22 cellular contexts compared by ENCODE assay signal in genomic region chr12:11015775-11016430, GRCh38.
DNase-seq lines count a peak whose midpoint lies in the region; ATAC-seq and TF ChIP-seq lines count a peak whose summit lies in the region.
"Had no signal": no experiment of that assay in that cellular context is flagged by ENCODE, and none has a peak within 500 bp of the region (broad histone marks: within the 10 kb centered on the region; RNA-seq: fewer than 3 reads in every experiment).

No MANE protein-coding gene starts in this region.

- no peak for ATAC-seq in HG02884 (IDR thresholded peaks at IDR 0.05; ENCODE audit: unreplicated experiment)
- ATAC-seq: activated T-cell treated with anti-CD3 and anti-CD28 coated beads, Interleukin-2, amount 50 U/mL, for 4 hours; foreskin keratinocyte; HCT116; naive thymus-derived CD4-positive, alpha-beta T cell; T-cell had no signal

- no peak for TF ChIP-seq CTCF in HEK293 (tag by site-specific recombination; IDR thresholded peaks at IDR 0.05)

- no peaks in the 10 kb centered on the region for H3K4me1 ChIP-seq in HEK293 (ENCODE audit: control insufficient read depth, insufficient read depth, low read length)
- H3K4me1 ChIP-seq: foreskin keratinocyte, sigmoid colon had no signal

- CTCF ChIA-PET in HEK293 (lab: Yijun Ruan, JAX) = no interaction called here

- intact Hi-C loops in head of caudate nucleus (cut with DNase I) = no loop called here

- POLR2A ChIA-PET in HEK293 (lab: Yijun Ruan, JAX) = no interaction called here

- H3K27me3 ChIP-seq in layer of hippocampus (ENCODE audit: control insufficient read depth, insufficient read depth, low read length) = no peaks in the 10 kb centered on the region
- H3K27me3 ChIP-seq: foreskin keratinocyte, ovary, sigmoid colon had no signal

- no peak overlapping the region for H3K4me3 ChIP-seq in HEK293 (ENCODE audit: low read depth, low read length)
- H3K4me3 ChIP-seq: ovary, PC-9, sigmoid colon had no signal

- H3K9me3 ChIP-seq in HEK293 (ENCODE audit: control insufficient read depth, insufficient read depth, low read depth, low read length) = no peaks in the 10 kb centered on the region
- H3K9me3 ChIP-seq: ovary, sigmoid colon had no signal

- DNase-seq in substantia nigra (lab: John Stamatoyannopoulos, UW) (no peak), head of caudate nucleus (no peak)
- DNase-seq in central memory CD4-positive, alpha-beta T cell = no peak
- DNase-seq: activated naive CD4-positive, alpha-beta T cell treated with Interleukin-2 at 50 U/mL for 16 hours; activated T-cell treated with anti-CD3 and anti-CD28 coated beads, Interleukin-2, amount 50 U/mL, for 4 hours; amniotic stem cell; erythroblast; foreskin keratinocyte; GDM1; mesenchymal stem cell; naive thymus-derived CD4-positive, alpha-beta T cell; NCI-H1048; NCI-H2029 treated with DMSO at 0.1 percent for 48 hours; ovary; sigmoid colon; T-cell had no signal

- H3K27ac ChIP-seq in HEK293 (ENCODE audit: extremely low read depth, low read depth, low read length) = no peak overlapping the region
- peak overlapping the region; percentile 75 for H3K27ac ChIP-seq in angular gyrus (ENCODE audit: low read depth, low read length)
- peak overlapping the region; percentile 63 for H3K27ac ChIP-seq in layer of hippocampus (ENCODE audit: low read depth, low read length)
- H3K27ac ChIP-seq in substantia nigra (ENCODE audit: low read depth, low read length, poor library complexity, severe bottlenecking) = peak overlapping the region; percentile 76
- H3K27ac ChIP-seq: foreskin keratinocyte, ovary, PC-9, sigmoid colon had no signal

- no peaks in the 10 kb centered on the region for H3K36me3 ChIP-seq in HEK293 (ENCODE audit: control insufficient read depth in 2 of 2, insufficient read depth in 1 of 2, low read length in 2 of 2)
- H3K36me3 ChIP-seq: ovary, sigmoid colon had no signal

TF ChIP-seq in HEK293, 187 proteins besides CTCF, POLR2A, EP300 and RAD21:
- TF ChIP-seq PRDM1 (tag by site-specific recombination; IDR thresholded peaks at IDR 0.05) (0 out of 2 replicates have a peak, but pooled peaks have one; percentile 13), ZNF530 (tag by site-specific recombination; IDR thresholded peaks at IDR 0.05; ENCODE audit: low read depth) (no peak), ZNF514 (tag by site-specific recombination; IDR thresholded peaks at IDR 0.05) (no peak), ZNF266 (tag by site-specific recombination; IDR thresholded peaks at IDR 0.05; ENCODE audit: low read depth) (no peak), EGR2 (tag by site-specific recombination; IDR thresholded peaks at IDR 0.05; ENCODE audit: low read depth) (no peak), WT1 (tag by site-specific recombination; IDR thresholded peaks at IDR 0.05) (no peak), ZNF48 (tag by site-specific recombination; IDR thresholded peaks at IDR 0.05) (no peak)
- TF ChIP-seq, protein P1, sequence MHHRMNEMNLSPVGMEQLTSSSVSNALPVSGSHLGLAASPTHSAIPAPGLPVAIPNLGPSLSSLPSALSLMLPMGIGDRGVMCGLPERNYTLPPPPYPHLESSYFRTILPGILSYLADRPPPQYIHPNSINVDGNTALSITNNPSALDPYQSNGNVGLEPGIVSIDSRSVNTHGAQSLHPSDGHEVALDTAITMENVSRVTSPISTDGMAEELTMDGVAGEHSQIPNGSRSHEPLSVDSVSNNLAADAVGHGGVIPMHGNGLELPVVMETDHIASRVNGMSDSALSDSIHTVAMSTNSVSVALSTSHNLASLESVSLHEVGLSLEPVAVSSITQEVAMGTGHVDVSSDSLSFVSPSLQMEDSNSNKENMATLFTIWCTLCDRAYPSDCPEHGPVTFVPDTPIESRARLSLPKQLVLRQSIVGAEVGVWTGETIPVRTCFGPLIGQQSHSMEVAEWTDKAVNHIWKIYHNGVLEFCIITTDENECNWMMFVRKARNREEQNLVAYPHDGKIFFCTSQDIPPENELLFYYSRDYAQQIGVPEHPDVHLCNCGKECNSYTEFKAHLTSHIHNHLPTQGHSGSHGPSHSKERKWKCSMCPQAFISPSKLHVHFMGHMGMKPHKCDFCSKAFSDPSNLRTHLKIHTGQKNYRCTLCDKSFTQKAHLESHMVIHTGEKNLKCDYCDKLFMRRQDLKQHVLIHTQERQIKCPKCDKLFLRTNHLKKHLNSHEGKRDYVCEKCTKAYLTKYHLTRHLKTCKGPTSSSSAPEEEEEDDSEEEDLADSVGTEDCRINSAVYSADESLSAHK (tag by site-specific recombination; IDR thresholded peaks at IDR 0.05) = no peak
